13 cellular contexts compared by ENCODE assay signal in genomic region chr6:3316363-3316762, GRCh38. TPM values are rescaled to one million over a fixed set of nuclear protein-coding genes. Genes with fewer than 3 reads are reported as not detected.
A peak's percentile ranks its signal among the peaks of the same experiment; 100 is the strongest.
DNase-seq lines count a peak whose midpoint lies in the region; TF ChIP-seq lines count a peak whose summit lies in the region.
"Had no signal": no experiment of that assay in that cellular context is flagged by ENCODE, and none has a peak within 500 bp of the region (broad histone marks: within the 10 kb centered on the region; RNA-seq: fewer than 3 reads in every experiment).

No MANE protein-coding gene starts in this region.

- H3K27ac ChIP-seq in WERI-Rb-1 (no peak overlapping the region), coronary artery (no peak overlapping the region), spleen (no peak overlapping the region)
- H3K27ac ChIP-seq: A549, C4-2B had no signal

- TF ChIP-seq POLR2A in spleen (IDR thresholded peaks at IDR 0.05): no peak

- H3K4me3 ChIP-seq in WERI-Rb-1 (ENCODE audit: low read depth, low read length): no peak overlapping the region
- no peak overlapping the region for H3K4me3 ChIP-seq in coronary artery
- no peak overlapping the region for H3K4me3 ChIP-seq in spleen
- H3K4me3 ChIP-seq: A549, GM12878 had no signal

- WGBS in spleen, 5 donors: 90 to 95% (median 93%) methylated on average over 7 of the region's 7 CpGs

- TF ChIP-seq CTCF in WERI-Rb-1 (IDR thresholded peaks at IDR 0.05; ENCODE audit: low read depth, low read length): no peak
- no peak for TF ChIP-seq CTCF in coronary artery (IDR thresholded peaks at IDR 0.05)
- TF ChIP-seq CTCF in spleen (IDR thresholded peaks at IDR 0.05 in 8 of 11, conservative IDR thresholded peaks at IDR 0.05 in 3 of 11): no peak

- H3K4me1 ChIP-seq in spleen: peaks cover 0 to 10% (median 8%) of the 10 kb centered on the region in 6 donors
- H3K4me1 ChIP-seq: A549, BE2C had no signal

- no peaks in the 10 kb centered on the region for H3K9me3 ChIP-seq in WERI-Rb-1 (ENCODE audit: severe bottlenecking)
- H3K9me3 ChIP-seq in spleen: no peaks in the 10 kb centered on the region
- H3K9me3 ChIP-seq: A549, BE2C had no signal

- peaks cover 20% of the 10 kb centered on the region for H3K36me3 ChIP-seq in WERI-Rb-1
- H3K36me3 ChIP-seq in spleen: no peaks in the 10 kb centered on the region
- H3K36me3 ChIP-seq: BE2C had no signal

- DNase-seq in WERI-Rb-1 (peak; percentile 2), coronary artery (ENCODE audit: low spot score) (peak; percentile 55), mesenteric fat pad (ENCODE audit: low spot score) (peak; percentile 68), spleen (peak; percentile 39), SIG-M5 (lab: John Stamatoyannopoulos, UW) (no peak), retina (no peak), NCI-H2227 treated with DMSO at 0.1 percent for 48 hours (lab: John Stamatoyannopoulos, UW) (no peak)
- DNase-seq: BE2C; CD4-positive, alpha-beta memory T cell; DMS79 had no signal

- intact Hi-C loops in spleen (cut with DNase I; ENCODE audit: low total_unique reads): no loop called here

- no peaks in the 10 kb centered on the region for H3K27me3 ChIP-seq in WERI-Rb-1 (ENCODE audit: insufficient read depth, low read depth, severe bottlenecking)
- H3K27me3 ChIP-seq in spleen (replicated peaks in 1 of 7): peaks cover 0 to 17% (median 0%) of the 10 kb centered on the region in 7 donors

RNA-seq across cellular contexts. Expression of gene PSMG4, which starts 57.6 kb away (rescaled TPM):
- 18.7 TPM for total RNA-seq in mesenteric fat pad
- total RNA-seq in spleen: 10 to 100 TPM; 12.1 to 21.0 (median 17.3) TPM
- 10 to 100 TPM; 39.0 to 41.6 (median 39.6) TPM for polyA plus RNA-seq in spleen

Comparison
In these comparisons a context has a peak if more than half of its experiments do, and no peak if none do; other contexts are left out.
1. DNase-seq: peak in WERI-Rb-1 (single experiment), coronary artery (single experiment), mesenteric fat pad (single experiment) and spleen (single experiment); none in SIG-M5 (single experiment), retina (single experiment) and NCI-H2227 treated with DMSO at 0.1 percent for 48 hours (single experiment).